Comparison of ENCODE assay signal across 7 cellular contexts in the genomic region with DNA sequence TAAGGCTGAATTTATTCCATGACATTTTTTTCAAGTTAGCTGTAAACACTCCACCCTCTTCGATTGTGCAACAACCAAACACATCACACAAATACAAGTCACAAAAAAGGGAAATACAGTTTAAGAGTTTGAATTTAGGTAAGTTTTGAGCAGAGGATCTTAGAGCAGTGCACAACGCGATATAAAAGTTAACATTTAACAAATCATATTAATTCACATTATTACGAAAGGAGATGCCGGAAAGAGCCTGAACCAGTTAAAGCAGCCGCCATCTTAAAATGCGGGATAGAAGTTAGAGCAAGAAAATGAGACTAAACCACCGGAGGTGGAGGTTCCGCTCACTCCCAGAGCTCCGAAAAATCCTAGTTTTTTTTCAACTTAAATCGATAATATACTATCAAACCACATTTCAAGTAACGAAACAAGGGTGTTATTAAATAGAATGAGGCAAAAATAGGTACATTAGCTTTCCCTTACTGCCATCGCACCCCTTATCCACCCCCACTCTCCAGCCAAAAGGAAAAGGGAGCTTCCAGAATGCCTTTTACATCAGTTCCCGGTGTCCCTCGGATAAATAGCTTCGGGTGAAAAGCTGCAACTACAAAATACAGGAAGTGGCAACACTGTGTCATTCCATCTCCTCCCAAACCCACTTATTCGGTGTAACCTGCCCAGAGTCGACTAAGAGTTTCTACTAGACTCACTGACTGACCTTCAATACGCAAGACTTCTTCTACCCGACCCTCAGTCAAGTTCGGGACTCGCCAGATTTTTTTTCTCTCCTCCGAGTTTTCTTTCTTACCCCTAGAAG. TPM values are rescaled to one million over a fixed set of nuclear protein-coding genes. Genes with fewer than 3 reads are reported as not detected.
DNase-seq lines count a peak whose midpoint lies in the region; ATAC-seq, FAIRE-seq and TF ChIP-seq lines count a peak whose summit lies in the region.

No MANE protein-coding gene starts in this region.

- intact Hi-C loops in lower leg skin (cut with DNase I; ENCODE audit: low total_unique reads), result loop anchor here (5.0 kb wide), 1 partner anchor 323 kb away; a partner anchor contains a TSS

- no peaks in the 10 kb centered on the region for H3K9me2 ChIP-seq in Karpas-422 (replicated peaks; ENCODE audit: insufficient read depth, low read length)

- no peak for TF ChIP-seq POLR2A in lower leg skin (IDR thresholded peaks at IDR 0.05)
- peak in 1 of 2 donors; percentile 12 for TF ChIP-seq POLR2A in suprapubic skin (IDR thresholded peaks at IDR 0.05)

- peaks cover 89% of the 10 kb centered on the region for H3K79me2 ChIP-seq in Karpas-422 (ENCODE audit: low read length)

- 0 to 1% methylated on average over 23 of the region's 23 CpGs for WGBS in lower leg skin, 2 donors
- WGBS in suprapubic skin, result under 1% methylated on average over 23 of the region's 23 CpGs

- H3K4me3 ChIP-seq in Karpas-422 (ENCODE audit: low read length) (peak overlapping the region; percentile 93), lower leg skin (ENCODE audit: low read depth, poor library complexity, severe bottlenecking) (peak overlapping the region; percentile 88), suprapubic skin (peak overlapping the region; percentile 68)

- peak; percentile 14 for FAIRE-seq in colon (lab: Jason Lieb, UNC)

- H3K36me3 ChIP-seq in Karpas-422 (ENCODE audit: insufficient read depth, low read length) (peaks cover 49% of the 10 kb centered on the region), suprapubic skin (no peaks in the 10 kb centered on the region)

- no peak for TF ChIP-seq EP300 in suprapubic skin (IDR thresholded peaks at IDR 0.05)

- TF ChIP-seq CTCF in lower leg skin (IDR thresholded peaks at IDR 0.05), result no peak
- no peak for TF ChIP-seq CTCF in suprapubic skin (IDR thresholded peaks at IDR 0.05)

- H4K20me1 ChIP-seq in Karpas-422 (ENCODE audit: insufficient read depth, low read depth, low read length), result peaks cover 51% of the 10 kb centered on the region

- H3K27me3 ChIP-seq in Karpas-422 (ENCODE audit: low read length) (no peaks in the 10 kb centered on the region), suprapubic skin (no peaks in the 10 kb centered on the region)

- peak overlapping the region; percentile 94 for H3K27ac ChIP-seq in Karpas-422 (ENCODE audit: low read length)
- H3K27ac ChIP-seq in suprapubic skin, result peak overlapping the region; percentile 100

- peaks cover 56% of the 10 kb centered on the region for H3K4me1 ChIP-seq in Karpas-422 (ENCODE audit: low read length)
- peaks cover 55% of the 10 kb centered on the region for H3K4me1 ChIP-seq in suprapubic skin

- H3K9me3 ChIP-seq in Karpas-422 (ENCODE audit: low read length), result no peaks in the 10 kb centered on the region
- no peaks in the 10 kb centered on the region for H3K9me3 ChIP-seq in suprapubic skin

- ATAC-seq in GM18520 (IDR thresholded peaks at IDR 0.05; ENCODE audit: unreplicated experiment), result no peak

- peak overlapping the region; percentile 97 for H3K9ac ChIP-seq in Karpas-422 (ENCODE audit: low read length)

- DNase-seq in EL (peak; percentile 82), Karpas-422 (peak; percentile 79), SW480 (ENCODE audit: low spot score) (peak; percentile 61), lower leg skin (ENCODE audit: low spot score in 2 of 2) (peak; percentile 61 to 86), suprapubic skin (ENCODE audit: low spot score in 2 of 2) (no peak)

- no peak overlapping the region for H2AFZ ChIP-seq in Karpas-422 (ENCODE audit: low read length)

- peak overlapping the region; percentile 83 for H3K4me2 ChIP-seq in Karpas-422 (ENCODE audit: low read depth, low read length, poor library complexity, severe bottlenecking)

RNA-seq across cellular contexts. Expression of a gene that starts 1.9 kb away (rescaled TPM):
- 538 and 600 TPM in 2 replicates for total RNA-seq in Karpas-422 (2014; rRNA removed; shearing (Covaris generic); ENCODE audit: low replicate concordance)
- total RNA-seq in lower leg skin (100 to 1,000 TPM; 391 to 497 (median 418) TPM), suprapubic skin (100 to 1,000 TPM; 436 to 523 (median 488) TPM)

RNA-seq across cellular contexts. Expression of a gene that starts 43.3 kb away (rescaled TPM):
- total RNA-seq in Karpas-422 (2014; rRNA removed; shearing (Covaris generic); ENCODE audit: low replicate concordance), result 53.8 and 70.3 TPM in 2 replicates
- total RNA-seq in lower leg skin (10 to 100 TPM in 3 of 4 donors, 1 to 10 TPM in 1; 5.5 to 12.0 (median 11.3) TPM), suprapubic skin (10 to 100 TPM in 3 of 4 donors, 1 to 10 TPM in 1; 9.9 to 11.1 (median 10.4) TPM)

Comparison
In these comparisons a context has a peak if more than half of its experiments do, and no peak if none do; other contexts are left out.
1. DNase-seq: peak in EL (single experiment), Karpas-422 (single experiment), SW480 (single experiment) and lower leg skin (2 of 2); none in suprapubic skin (0 of 2).
2. Peak in every context shown above with its lines, with median percentiles within 50 percentile points of each other: H3K4me3 ChIP-seq.